14 cellular contexts compared by ENCODE assay signal in the genomic region with DNA sequence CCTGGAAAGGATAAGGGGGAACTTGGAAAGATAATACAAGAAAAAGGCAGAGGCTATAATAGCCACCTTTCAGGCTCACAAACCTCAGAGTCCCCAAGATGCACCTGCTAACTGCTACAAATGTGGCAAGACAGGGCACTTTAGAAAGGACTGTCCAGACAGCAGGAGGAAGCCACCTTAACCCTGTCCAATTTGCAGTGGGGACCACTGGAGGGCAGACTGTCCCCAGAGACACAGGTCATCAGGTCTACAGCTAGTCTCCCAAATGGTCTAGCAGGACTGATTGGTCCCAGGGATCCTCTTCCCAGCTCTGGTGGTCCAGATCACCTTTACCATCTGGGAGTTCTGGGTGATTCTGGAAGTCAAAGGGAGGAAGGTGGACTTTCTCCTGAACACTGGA.
DNase-seq lines count a peak whose midpoint lies in the region; ATAC-seq and TF ChIP-seq lines count a peak whose summit lies in the region.
"Had no signal": no experiment of that assay in that cellular context is flagged by ENCODE, and none has a peak within 500 bp of the region (broad histone marks: within the 10 kb centered on the region; RNA-seq: fewer than 3 reads in every experiment).

No MANE protein-coding gene starts in this region.

- H3K4me3 ChIP-seq in GM23338 (no peak overlapping the region), OCI-LY7 (ENCODE audit: low read depth, low read length, poor library complexity, severe bottlenecking) (no peak overlapping the region), endodermal cell (ENCODE audit: low read length) (no peak overlapping the region), gastrocnemius medialis (no peak overlapping the region)

- H3K27ac ChIP-seq in 22Rv1, result no peak overlapping the region
- H3K27ac ChIP-seq in GM23338 (ENCODE audit: low read depth), result no peak overlapping the region
- H3K27ac ChIP-seq in OCI-LY7 (ENCODE audit: low read depth, low read length, poor library complexity, severe bottlenecking), result no peak overlapping the region
- no peak overlapping the region for H3K27ac ChIP-seq in endodermal cell (ENCODE audit: low read depth, low read length)
- H3K27ac ChIP-seq in gastrocnemius medialis, result no peak overlapping the region

- ATAC-seq in GM23338 (peak; percentile 80), GM18873 (IDR thresholded peaks at IDR 0.05; ENCODE audit: low FRiP score, unreplicated experiment) (no peak), T-cell (replicated peaks in 1 of 4) (no peak), gastrocnemius medialis (no peak)
- ATAC-seq: left colon had no signal

- BruUV-seq in OCI-LY7 (replicated peaks; lab: Mats Ljungman, UMichigan), result no TSS peak

- H3K4me1 Mint-ChIP-seq in GM23338, result no peaks in the 10 kb centered on the region
- no peaks in the 10 kb centered on the region for H3K4me1 Mint-ChIP-seq in endodermal cell
- no peaks in the 10 kb centered on the region for H3K4me1 Mint-ChIP-seq in T-cell

- peaks cover 5% of the 10 kb centered on the region for H3K27me3 Mint-ChIP-seq in GM23338 (ENCODE audit: insufficient read depth, low read depth, poor library complexity)
- H3K27me3 Mint-ChIP-seq in endodermal cell (ENCODE audit: insufficient read depth), result no peaks in the 10 kb centered on the region
- H3K27me3 Mint-ChIP-seq in T-cell, result no peaks in the 10 kb centered on the region
- H3K27me3 Mint-ChIP-seq: activated naive CD8-positive, alpha-beta T cell had no signal

- no peaks in the 10 kb centered on the region for H3K4me1 ChIP-seq in GM23338 (ENCODE audit: insufficient read depth)
- H3K4me1 ChIP-seq in OCI-LY7 (ENCODE audit: insufficient read depth, low read length, poor library complexity, severe bottlenecking), result no peaks in the 10 kb centered on the region
- H3K4me1 ChIP-seq in endodermal cell (ENCODE audit: control insufficient read depth, insufficient read depth, low read length), result no peaks in the 10 kb centered on the region
- H3K4me1 ChIP-seq in gastrocnemius medialis, result no peaks in the 10 kb centered on the region

- H3K4me3 Mint-ChIP-seq in GM23338, result no peak overlapping the region
- H3K4me3 Mint-ChIP-seq in endodermal cell, result no peak overlapping the region
- H3K4me3 Mint-ChIP-seq in T-cell, result no peak overlapping the region
- H3K4me3 Mint-ChIP-seq: activated naive CD8-positive, alpha-beta T cell had no signal

- H3K79me2 ChIP-seq in GM23338 (replicated peaks; ENCODE audit: insufficient read depth), result no peaks in the 10 kb centered on the region
- no peaks in the 10 kb centered on the region for H3K79me2 ChIP-seq in OCI-LY7 (ENCODE audit: insufficient read depth, low read depth, low read length)

- H3K4me2 ChIP-seq in GM23338 (no peak overlapping the region), OCI-LY7 (ENCODE audit: low read length) (no peak overlapping the region)

- CTCF ChIA-PET in OCI-LY7 (lab: Charles Lee; ENCODE audit: unreplicated experiment) (no interaction called here), T-cell (lab: Charles Lee) (no interaction called here)

- peak; percentile 36 for DNase-seq in GM23338 (ENCODE audit: low spot score)
- DNase-seq in OCI-LY7 (ENCODE audit: low spot score), result peak; percentile 8
- DNase-seq in endodermal cell, result peak; percentile 78
- no peak for DNase-seq in NCI-H446 treated with DMSO at 0.1 percent for 48 hours (lab: John Stamatoyannopoulos, UW)
- DNase-seq in T-cell, result no peak
- no peak for DNase-seq in gastrocnemius medialis
- DNase-seq: cortex of kidney; left colon; NCI-H2171; stimulated activated CD4-positive, alpha-beta T cell treated with anti-CD3 and anti-CD28 coated beads, Interleukin-15, amount 100 ng/mL, for 24 hours; T-helper 1 cell had no signal

- H3K36me3 ChIP-seq in GM23338 (ENCODE audit: insufficient read depth), result 0 out of 2 replicates have a peak, but pooled peaks cover 6% of the 10 kb centered on the region
- H3K36me3 ChIP-seq in OCI-LY7 (ENCODE audit: insufficient read depth, low read length), result no peaks in the 10 kb centered on the region
- H3K36me3 ChIP-seq in endodermal cell (ENCODE audit: control insufficient read depth, insufficient read depth, low read length), result no peaks in the 10 kb centered on the region
- no peaks in the 10 kb centered on the region for H3K36me3 ChIP-seq in gastrocnemius medialis

- H3F3A ChIP-seq in GM23338 (replicated peaks; ENCODE audit: low read depth), result no peaks in the 10 kb centered on the region

- H3K36me3 Mint-ChIP-seq in GM23338 (ENCODE audit: low read depth) (peaks cover 25% of the 10 kb centered on the region), endodermal cell (ENCODE audit: low read depth) (no peaks in the 10 kb centered on the region), T-cell (no peaks in the 10 kb centered on the region)
- H3K36me3 Mint-ChIP-seq: activated naive CD8-positive, alpha-beta T cell had no signal

- H4K20me1 ChIP-seq in GM23338 (replicated peaks; ENCODE audit: insufficient read depth) (no peaks in the 10 kb centered on the region), OCI-LY7 (ENCODE audit: insufficient read depth, low read length) (no peaks in the 10 kb centered on the region)

- H3K27ac Mint-ChIP-seq in GM23338, result no peak overlapping the region
- H3K27ac Mint-ChIP-seq in endodermal cell, result no peak overlapping the region
- H3K27ac Mint-ChIP-seq in T-cell, result no peak overlapping the region
- H3K27ac Mint-ChIP-seq: activated naive CD8-positive, alpha-beta T cell had no signal

- H3K9ac ChIP-seq in endodermal cell (ENCODE audit: extremely low read depth, low read length, poor library complexity, severe bottlenecking), result no peak overlapping the region

- POLR2A ChIA-PET in OCI-LY7 (lab: Charles Lee), result no interaction called here
- POLR2A ChIA-PET in T-cell (lab: Charles Lee), result interaction anchor here in 1 of 2 donors (0.6 kb wide), 1 partner anchor 470 kb away, joined by 3 read pairs; no protein-coding TSS in a partner anchor

- TF ChIP-seq CTCF in 22Rv1 (IDR thresholded peaks at IDR 0.05), result peak; percentile 34
- peak; percentile 38 to 76 for TF ChIP-seq CTCF in GM23338 (conservative IDR thresholded peaks at IDR 0.05; ENCODE audit: low read depth in 2 of 2)
- peak; percentile 50 for TF ChIP-seq CTCF in OCI-LY7 (conservative IDR thresholded peaks at IDR 0.05; ENCODE audit: low read length)
- peak; percentile 73 for TF ChIP-seq CTCF in endodermal cell (conservative IDR thresholded peaks at IDR 0.05)
- no peak for TF ChIP-seq CTCF in gastrocnemius medialis (IDR thresholded peaks at IDR 0.05 in 4 of 5, conservative IDR thresholded peaks at IDR 0.05 in 1 of 5)

- intact Hi-C loops in OCI-LY7 (cut with micrococcal nuclease; ENCODE audit: unreplicated experiment) (no loop called here), gastrocnemius medialis (cut with DNase I; ENCODE audit: low total_unique reads) (no loop called here)

- H3K9me3 ChIP-seq in OCI-LY7 (ENCODE audit: low read length) (no peaks in the 10 kb centered on the region), endodermal cell (ENCODE audit: control insufficient read depth, low read length) (no peaks in the 10 kb centered on the region), gastrocnemius medialis (no peaks in the 10 kb centered on the region)

- TF ChIP-seq POLR2A in gastrocnemius medialis (IDR thresholded peaks at IDR 0.05), result no peak

- no peak overlapping the region for H2AFZ ChIP-seq in GM23338
- H2AFZ ChIP-seq in OCI-LY7 (ENCODE audit: low read length), result no peak overlapping the region

- no peaks in the 10 kb centered on the region for H3K27me3 ChIP-seq in GM23338 (ENCODE audit: insufficient read depth)
- no peaks in the 10 kb centered on the region for H3K27me3 ChIP-seq in endodermal cell (ENCODE audit: control insufficient read depth, insufficient read depth, low read length, poor library complexity, severe bottlenecking)
- no peaks in the 10 kb centered on the region for H3K27me3 ChIP-seq in gastrocnemius medialis

- in situ Hi-C loops in gastrocnemius medialis (cut with MboI; ENCODE audit: low sequenced_read_pairs in 4 of 4), result no loop called here

- H3K9me3 Mint-ChIP-seq in GM23338 (peaks cover 32% of the 10 kb centered on the region), endodermal cell (peaks cover 6% of the 10 kb centered on the region), T-cell (peaks cover 8 to 15% (median 11%) of the 10 kb centered on the region in 3 donors)

- H3K9me2 ChIP-seq in GM23338 (ENCODE audit: insufficient read depth), result peaks cover 9% of the 10 kb centered on the region
- H3K9me2 ChIP-seq in OCI-LY7 (ENCODE audit: insufficient read depth, low read length), result no peaks in the 10 kb centered on the region

TF ChIP-seq in GM23338, 12 proteins besides CTCF, POLR2A, EP300 and RAD21 (continues in another document):
- TF ChIP-seq, protein P1, sequence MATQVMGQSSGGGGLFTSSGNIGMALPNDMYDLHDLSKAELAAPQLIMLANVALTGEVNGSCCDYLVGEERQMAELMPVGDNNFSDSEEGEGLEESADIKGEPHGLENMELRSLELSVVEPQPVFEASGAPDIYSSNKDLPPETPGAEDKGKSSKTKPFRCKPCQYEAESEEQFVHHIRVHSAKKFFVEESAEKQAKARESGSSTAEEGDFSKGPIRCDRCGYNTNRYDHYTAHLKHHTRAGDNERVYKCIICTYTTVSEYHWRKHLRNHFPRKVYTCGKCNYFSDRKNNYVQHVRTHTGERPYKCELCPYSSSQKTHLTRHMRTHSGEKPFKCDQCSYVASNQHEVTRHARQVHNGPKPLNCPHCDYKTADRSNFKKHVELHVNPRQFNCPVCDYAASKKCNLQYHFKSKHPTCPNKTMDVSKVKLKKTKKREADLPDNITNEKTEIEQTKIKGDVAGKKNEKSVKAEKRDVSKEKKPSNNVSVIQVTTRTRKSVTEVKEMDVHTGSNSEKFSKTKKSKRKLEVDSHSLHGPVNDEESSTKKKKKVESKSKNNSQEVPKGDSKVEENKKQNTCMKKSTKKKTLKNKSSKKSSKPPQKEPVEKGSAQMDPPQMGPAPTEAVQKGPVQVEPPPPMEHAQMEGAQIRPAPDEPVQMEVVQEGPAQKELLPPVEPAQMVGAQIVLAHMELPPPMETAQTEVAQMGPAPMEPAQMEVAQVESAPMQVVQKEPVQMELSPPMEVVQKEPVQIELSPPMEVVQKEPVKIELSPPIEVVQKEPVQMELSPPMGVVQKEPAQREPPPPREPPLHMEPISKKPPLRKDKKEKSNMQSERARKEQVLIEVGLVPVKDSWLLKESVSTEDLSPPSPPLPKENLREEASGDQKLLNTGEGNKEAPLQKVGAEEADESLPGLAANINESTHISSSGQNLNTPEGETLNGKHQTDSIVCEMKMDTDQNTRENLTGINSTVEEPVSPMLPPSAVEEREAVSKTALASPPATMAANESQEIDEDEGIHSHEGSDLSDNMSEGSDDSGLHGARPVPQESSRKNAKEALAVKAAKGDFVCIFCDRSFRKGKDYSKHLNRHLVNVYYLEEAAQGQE (IDR thresholded peaks at IDR 0.05; ENCODE audit: unreplicated experiment), result no peak
- no peak for TF ChIP-seq EZH2phosphoT487 (IDR thresholded peaks at IDR 0.05; ENCODE audit: unreplicated experiment)
- TF ChIP-seq NANOG (IDR thresholded peaks at IDR 0.05; ENCODE audit: borderline replicate concordance), result no peak
- no peak for TF ChIP-seq EZH2 (IDR thresholded peaks at IDR 0.05; ENCODE audit: low read depth, unreplicated experiment)
- TF ChIP-seq ZNF331 (CRISPR knock-in tag; IDR thresholded peaks at IDR 0.05; ENCODE audit: low read depth), result no peak

Comparison
In these comparisons a context has a peak if more than half of its experiments do, and no peak if none do; other contexts are left out.
1. CTCF ChIP-seq: peak in 22Rv1 (single experiment), GM23338 (2 of 2), OCI-LY7 (single experiment) and endodermal cell (single experiment); none in gastrocnemius medialis (0 of 5).
2. DNase-seq: peak in GM23338 (single experiment), OCI-LY7 (single experiment) and endodermal cell (single experiment); none in NCI-H446 treated with DMSO at 0.1 percent for 48 hours (single experiment), T-cell (0 of 34) and gastrocnemius medialis (0 of 2).